Comparison of ENCODE assay signal across 8 cellular contexts in the genomic region with DNA sequence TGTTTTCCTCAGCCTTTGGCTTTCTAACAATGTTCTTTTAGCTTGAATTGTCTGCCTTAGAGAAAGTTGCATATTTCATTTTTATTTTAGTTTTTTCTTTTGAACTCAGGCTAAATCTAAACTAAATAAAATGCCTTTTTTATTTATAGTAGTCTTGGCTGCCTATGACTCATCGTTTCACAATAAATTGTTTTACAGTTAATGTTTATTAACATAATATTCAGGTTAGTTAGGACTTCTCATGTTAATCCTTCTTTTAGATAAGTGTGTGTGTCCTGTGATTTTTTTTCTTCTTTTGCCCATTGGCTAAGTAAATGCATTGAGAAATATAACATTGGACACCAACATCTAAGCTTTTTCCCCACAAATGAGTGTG. TPM values are rescaled to one million over a fixed set of nuclear protein-coding genes. Genes with fewer than 3 reads are reported as not detected.
DNase-seq lines count a peak whose midpoint lies in the region; ATAC-seq, FAIRE-seq and TF ChIP-seq lines count a peak whose summit lies in the region.

No MANE protein-coding gene starts in this region.

- H3K9me3 ChIP-seq in HAP-1: no peaks in the 10 kb centered on the region
- no peaks in the 10 kb centered on the region for H3K9me3 ChIP-seq in SJCRH30 (replicated peaks)
- no peaks in the 10 kb centered on the region for H3K9me3 ChIP-seq in esophagus muscularis mucosa

- no peak for ATAC-seq in GM18519 (IDR thresholded peaks at IDR 0.05; ENCODE audit: low FRiP score, unreplicated experiment)

- intact Hi-C loops in esophagus muscularis mucosa (cut with DNase I): loop anchor here (10.0 kb wide), 1 partner anchor 66 kb away; no protein-coding TSS in a partner anchor

- TF ChIP-seq CTCF in esophagus muscularis mucosa (IDR thresholded peaks at IDR 0.05): no peak

- in situ Hi-C loops in HAP-1 (cut with MboI; ENCODE audit: low sequenced_read_pairs): no loop called here

- H3K27me3 ChIP-seq in HAP-1 (ENCODE audit: low read depth): no peaks in the 10 kb centered on the region
- H3K27me3 ChIP-seq in SJCRH30: no peaks in the 10 kb centered on the region
- no peaks in the 10 kb centered on the region for H3K27me3 ChIP-seq in esophagus muscularis mucosa

- WGBS in esophagus muscularis mucosa: 29% methylated on average over 1 of the region's 1 CpG

- TF ChIP-seq EP300 in esophagus muscularis mucosa (IDR thresholded peaks at IDR 0.05): no peak

- no peak for FAIRE-seq in GM12891 (lab: Jason Lieb, UNC)

- H3K36me3 ChIP-seq in HAP-1 (replicated peaks) (no peaks in the 10 kb centered on the region), SJCRH30 (no peaks in the 10 kb centered on the region), esophagus muscularis mucosa (no peaks in the 10 kb centered on the region)

- H3K4me3 ChIP-seq in HAP-1: peak overlapping the region; percentile 71
- H3K4me3 ChIP-seq in SJCRH30: peak overlapping the region; percentile 71
- peak overlapping the region; percentile 68 to 84 (median 73) for H3K4me3 ChIP-seq in esophagus muscularis mucosa
- peak overlapping the region; percentile 78 for H3K4me3 ChIP-seq in skeletal muscle cell (ENCODE audit: low read depth, low read length)

- TF ChIP-seq POLR2A in esophagus muscularis mucosa (IDR thresholded peaks at IDR 0.05; ENCODE audit: low read depth) (no peak), GM12891 (IDR thresholded peaks at IDR 0.05; ENCODE audit: low read depth, low read length) (no peak)

- H3K4me1 ChIP-seq in HAP-1 (peaks cover 11% of the 10 kb centered on the region), SJCRH30 (no peaks in the 10 kb centered on the region), esophagus muscularis mucosa (peaks cover 0 to 38% (median 27%) of the 10 kb centered on the region in 4 donors)

- DNase-seq in HAP-1 (ENCODE audit: low spot score in 2 of 2): no peak
- DNase-seq in SJCRH30: no peak
- no peak for DNase-seq in esophagus muscularis mucosa (ENCODE audit: extremely low spot score)
- DNase-seq in skeletal muscle cell (ENCODE audit: low read depth): no peak
- no peak for DNase-seq in NCI-H1092 (lab: John Stamatoyannopoulos, UW)
- no peak for DNase-seq in GM12891 (ENCODE audit: insufficient read length, low spot score)
- no peak for DNase-seq in NCI-H524 treated with DMSO at 0.1 percent for 48 hours (lab: John Stamatoyannopoulos, UW)

- H3K27ac ChIP-seq in SJCRH30: no peak overlapping the region
- peak overlapping the region in 2 of 4 donors; percentile 86 to 92 for H3K27ac ChIP-seq in esophagus muscularis mucosa (replicated peaks in 1 of 4)

TF ChIP-seq in GM12891, 5 proteins besides CTCF, POLR2A, EP300 and RAD21:
- TF ChIP-seq SPI1 (IDR thresholded peaks at IDR 0.05; ENCODE audit: low read depth, low read length): no peak
- no peak for TF ChIP-seq PAX5 (IDR thresholded peaks at IDR 0.05; ENCODE audit: insufficient read depth, low read length, severe bottlenecking)
- TF ChIP-seq TAF1 (IDR thresholded peaks at IDR 0.05; ENCODE audit: low read depth, low read length): no peak
- TF ChIP-seq POU2F2 (IDR thresholded peaks at IDR 0.05; ENCODE audit: low read depth, low read length): no peak
- no peak for TF ChIP-seq POLR2AphosphoS5 (IDR thresholded peaks at IDR 0.05; ENCODE audit: low read depth, low read length)
TF ChIP-seq in GM12891: peak in this region for 0.

RNA-seq across cellular contexts. Expression of a gene that starts 1.6 kb away (rescaled TPM):
- 14.4 and 15.0 TPM in 2 replicates for total RNA-seq in SJCRH30 (2014; rRNA removed; shearing (Covaris generic))
- 10 to 100 TPM in 1 of 4 donors, 1 to 10 TPM in 3; 7.2 to 10.6 (median 9.4) TPM for total RNA-seq in esophagus muscularis mucosa
- 1.8 TPM for polyA plus RNA-seq in GM12891 (2012; ENCODE audit: low read depth, missing spikeins)
